8 cellular contexts compared by ENCODE assay signal in genomic region chr17:81890447-81891302, GRCh38. TPM values are rescaled to one million over a fixed set of nuclear protein-coding genes. Genes with fewer than 3 reads are reported as not detected.
DNase-seq lines count a peak whose midpoint lies in the region; ATAC-seq, FAIRE-seq and TF ChIP-seq lines count a peak whose summit lies in the region.

No MANE protein-coding gene starts in this region.

- dilution Hi-C loops in endothelial cell of umbilical vein (cut with MboI; ENCODE audit: extremely low pct_ligation_motif_present, low sequenced_read_pairs): no loop called here

- peak overlapping the region; percentile 90 to 100 (median 95) for H3K4me2 ChIP-seq in BLaER1 treated with 17β-estradiol and CSF1 and Interleukin-3, amounts not matched to agents 10 nM and 100 nM
- peak overlapping the region; percentile 84 for H3K4me2 ChIP-seq in endothelial cell of umbilical vein (ENCODE audit: insufficient read depth, low read length)

- peak overlapping the region; percentile 89 for H3K27ac Mint-ChIP-seq in osteocyte (ENCODE audit: unreplicated experiment)

- H3K4me1 Mint-ChIP-seq in osteocyte (ENCODE audit: unreplicated experiment): peaks cover 20% of the 10 kb centered on the region

- peak overlapping the region; percentile 78 for H3K4me3 Mint-ChIP-seq in osteocyte (ENCODE audit: unreplicated experiment)

- H3K9me3 ChIP-seq in BLaER1 treated with 17β-estradiol and CSF1 and Interleukin-3, amounts not matched to agents 10 nM and 100 nM (replicated peaks in 1 of 11): no peaks in the 10 kb centered on the region
- no peaks in the 10 kb centered on the region for H3K9me3 ChIP-seq in SJSA1 (replicated peaks)
- H3K9me3 ChIP-seq in endothelial cell of umbilical vein (replicated peaks; ENCODE audit: control insufficient read depth, insufficient read depth, low read length): no peaks in the 10 kb centered on the region

- peaks cover 63 to 72% (median 65%) of the 10 kb centered on the region in 11 experiments for H3K36me3 ChIP-seq in BLaER1 treated with 17β-estradiol and CSF1 and Interleukin-3, amounts not matched to agents 10 nM and 100 nM
- H3K36me3 ChIP-seq in SJSA1 (peaks cover 76% of the 10 kb centered on the region), endothelial cell of umbilical vein (ENCODE audit: control insufficient read depth in 2 of 2, extremely low read depth in 1 of 2, insufficient read depth in 2 of 2, low read length in 2 of 2) (peaks cover 29 to 37% of the 10 kb centered on the region in 2 experiments)

- H3K9ac ChIP-seq in BLaER1 treated with 17β-estradiol and CSF1 and Interleukin-3, amounts not matched to agents 10 nM and 100 nM: peak overlapping the region; percentile 91 to 99 (median 97)
- peak overlapping the region; percentile 84 for H3K9ac ChIP-seq in endothelial cell of umbilical vein (replicated peaks; ENCODE audit: extremely low read depth, insufficient read depth, low read length)

- H3K4me1 ChIP-seq in BLaER1 treated with 17β-estradiol and CSF1 and Interleukin-3, amounts not matched to agents 10 nM and 100 nM: peaks cover 42 to 69% (median 52%) of the 10 kb centered on the region in 10 experiments
- peaks cover 29% of the 10 kb centered on the region for H3K4me1 ChIP-seq in SJSA1 (replicated peaks)
- peaks cover 13% of the 10 kb centered on the region for H3K4me1 ChIP-seq in endothelial cell of umbilical vein (ENCODE audit: control insufficient read depth, extremely low read depth, insufficient read depth, low read length)

- POLR2A ChIA-PET in endothelial cell of umbilical vein (lab: Charles Lee): no interaction called here

- no peak for TF ChIP-seq CTCF in endothelial cell of umbilical vein (IDR thresholded peaks at IDR 0.05; ENCODE audit: extremely low read depth in 1 of 2, insufficient read depth in 1 of 2, low read depth in 1 of 2, low read length in 2 of 2)
- TF ChIP-seq CTCF in osteocyte (IDR thresholded peaks at IDR 0.05): no peak

- peak overlapping the region; percentile 70 to 99 (median 94) for H3K4me3 ChIP-seq in BLaER1 treated with 17β-estradiol and CSF1 and Interleukin-3, amounts not matched to agents 10 nM and 100 nM
- H3K4me3 ChIP-seq in SJSA1 (peak overlapping the region; percentile 69), endothelial cell of umbilical vein (replicated peaks in 1 of 3; ENCODE audit: insufficient read depth in 1 of 3, low read depth in 1 of 3, low read length in 3 of 3) (peak overlapping the region; percentile 76 to 96 (median 77))

- peaks cover 55% of the 10 kb centered on the region for H3K79me2 ChIP-seq in endothelial cell of umbilical vein (ENCODE audit: control insufficient read depth, insufficient read depth, low read length)

- peak overlapping the region; percentile 84 to 98 (median 95) for H3K27ac ChIP-seq in BLaER1 treated with 17β-estradiol and CSF1 and Interleukin-3, amounts not matched to agents 10 nM and 100 nM
- H3K27ac ChIP-seq in SJSA1 (peak overlapping the region; percentile 72), endothelial cell of umbilical vein (ENCODE audit: insufficient read depth, low read depth, low read length) (peak overlapping the region; percentile 73)

- no peak overlapping the region for H2AFZ ChIP-seq in endothelial cell of umbilical vein (ENCODE audit: low read depth, low read length)

- BruUV-seq in endothelial cell of umbilical vein (replicated peaks; lab: Mats Ljungman, UMichigan): no TSS peak

- no peaks in the 10 kb centered on the region for H3K27me3 Mint-ChIP-seq in osteocyte (ENCODE audit: unreplicated experiment)

- no peaks in the 10 kb centered on the region for H3K9me1 ChIP-seq in endothelial cell of umbilical vein (replicated peaks; ENCODE audit: control insufficient read depth, extremely low read depth, insufficient read depth, low read length)

- peaks cover 4 to 75% (median 51%) of the 10 kb centered on the region in 11 experiments; a peak in 21 of 22 replicates for H4K20me1 ChIP-seq in BLaER1 treated with 17β-estradiol and CSF1 and Interleukin-3, amounts not matched to agents 10 nM and 100 nM
- no peaks in the 10 kb centered on the region for H4K20me1 ChIP-seq in endothelial cell of umbilical vein (replicated peaks; ENCODE audit: control insufficient read depth, extremely low read depth, insufficient read depth, low read length)

- no peaks in the 10 kb centered on the region for H3K9me3 Mint-ChIP-seq in osteocyte (ENCODE audit: unreplicated experiment)

- ATAC-seq in GM21529 (IDR thresholded peaks at IDR 0.05; ENCODE audit: unreplicated experiment): peak; percentile 0
- ATAC-seq in HG03025 (IDR thresholded peaks at IDR 0.05; ENCODE audit: low FRiP score, unreplicated experiment): no peak

- H3K36me3 Mint-ChIP-seq in osteocyte (ENCODE audit: unreplicated experiment): peaks cover 21% of the 10 kb centered on the region

- no peak for FAIRE-seq in endothelial cell of umbilical vein (lab: Jason Lieb, UNC)

- DNase-seq in SJSA1 (ENCODE audit: low read depth in 1 of 2, low spot score in 2 of 2): peak in 1 of 2 experiments; percentile 56
- DNase-seq in endothelial cell of umbilical vein (ENCODE audit: low read depth, low spot score): peak; percentile 34
- no peak for DNase-seq in osteocyte (ENCODE audit: extremely low spot score, unreplicated experiment)
- DNase-seq in epidermal melanocyte (ENCODE audit: insufficient read length, low spot score): no peak
- no peak for DNase-seq in kidney glomerular epithelial cell (lab: John Stamatoyannopoulos, UW)

- CTCF ChIA-PET in endothelial cell of umbilical vein (lab: Charles Lee): interaction anchor here (2.5 kb wide), 1 partner anchor 21 kb away, joined by 10 read pairs; the partner anchor contains the start of gene ARHGDIA

- no peak for TF ChIP-seq POLR2A in endothelial cell of umbilical vein (IDR thresholded peaks at IDR 0.05; ENCODE audit: low read depth, low read length)

- no peaks in the 10 kb centered on the region for H3K27me3 ChIP-seq in BLaER1 treated with 17β-estradiol and CSF1 and Interleukin-3, amounts not matched to agents 10 nM and 100 nM
- H3K27me3 ChIP-seq in SJSA1 (replicated peaks) (no peaks in the 10 kb centered on the region), endothelial cell of umbilical vein (ENCODE audit: control insufficient read depth in 2 of 2, insufficient read depth in 2 of 2, low read length in 2 of 2) (no peaks in the 10 kb centered on the region)

- intact Hi-C loops in endothelial cell of umbilical vein (cut with micrococcal nuclease): loop anchor here (1.0 to 2.0 kb wide), 3 partner anchors 20 to 30 kb away; partner anchors contain the start of genes ARHGDIA, P4HB and PCYT2

RNA-seq across cellular contexts. Expression of gene ALYREF, which starts 0.7 kb away (rescaled TPM):
- 482 and 554 TPM in 2 replicates for total RNA-seq in SJSA1 (2014; rRNA removed; shearing (Covaris generic))
- total RNA-seq in endothelial cell of umbilical vein (175 and 183 TPM in 2 replicates), osteocyte (72.6 and 78.5 TPM in 2 replicates)
- 92.0 and 101 TPM in 2 replicates for polyA plus RNA-seq in endothelial cell of umbilical vein
- polyA plus RNA-seq in endothelial cell of umbilical vein (2011; cell fraction: cytosol; rRNA removed): 141 and 155 TPM in 2 replicates
- polyA plus RNA-seq in endothelial cell of umbilical vein (2011; cell fraction: nucleus; rRNA removed): 92.7 and 104 TPM in 2 replicates
- polyA plus RNA-seq in endothelial cell of umbilical vein (2012): 107 and 129 TPM in 2 replicates
- 91.3 and 110 TPM in 2 replicates for polyA minus RNA-seq in endothelial cell of umbilical vein
- 82.1 TPM for polyA minus RNA-seq in endothelial cell of umbilical vein (2011; cell fraction: cytosol; rRNA and poly(A)+ RNA removed)
- polyA minus RNA-seq in endothelial cell of umbilical vein (2011; cell fraction: nucleus; rRNA and poly(A)+ RNA removed): 20.8 and 37.7 TPM in 2 replicates

RNA-seq across cellular contexts. Expression of gene ANAPC11, which starts 0.8 kb away (rescaled TPM):
- total RNA-seq in SJSA1 (2014; rRNA removed; shearing (Covaris generic)): 416 and 712 TPM in 2 replicates
- total RNA-seq in endothelial cell of umbilical vein (126 and 128 TPM in 2 replicates), osteocyte (119 and 138 TPM in 2 replicates)
- 801 and 844 TPM in 2 replicates for polyA plus RNA-seq in endothelial cell of umbilical vein
- 408 and 478 TPM in 2 replicates for polyA plus RNA-seq in endothelial cell of umbilical vein (2011; cell fraction: cytosol; rRNA removed)
- polyA plus RNA-seq in endothelial cell of umbilical vein (2011; cell fraction: nucleus; rRNA removed): 130 and 153 TPM in 2 replicates
- 181 and 236 TPM in 2 replicates for polyA plus RNA-seq in endothelial cell of umbilical vein (2012)
- polyA minus RNA-seq in endothelial cell of umbilical vein: 90.8 and 105 TPM in 2 replicates
- 57.0 TPM for polyA minus RNA-seq in endothelial cell of umbilical vein (2011; cell fraction: cytosol; rRNA and poly(A)+ RNA removed)
- 14.8 and 21.0 TPM in 2 replicates for polyA minus RNA-seq in endothelial cell of umbilical vein (2011; cell fraction: nucleus; rRNA and poly(A)+ RNA removed)

RNA-seq across cellular contexts. Expression of gene NPB, which starts 11.4 kb away (rescaled TPM):
- total RNA-seq in SJSA1 (2014; rRNA removed; shearing (Covaris generic)): 0.56 and 0.84 TPM in 2 replicates
- total RNA-seq in endothelial cell of umbilical vein: 0.42 TPM in 1 of 2 replicates, not detected in the other
- 0.33 and 0.81 TPM in 2 replicates for polyA plus RNA-seq in endothelial cell of umbilical vein
- polyA plus RNA-seq in endothelial cell of umbilical vein (2011; cell fraction: cytosol; rRNA removed): 0.09 and 0.23 TPM in 2 replicates
- polyA plus RNA-seq in endothelial cell of umbilical vein (2011; cell fraction: nucleus; rRNA removed): not detected in 2 replicates
- polyA plus RNA-seq in endothelial cell of umbilical vein (2012): 0.41 TPM in 1 of 2 replicates, not detected in the other
- not detected in 2 replicates for polyA minus RNA-seq in endothelial cell of umbilical vein
- not detected for polyA minus RNA-seq in endothelial cell of umbilical vein (2011; cell fraction: cytosol; rRNA and poly(A)+ RNA removed)
- polyA minus RNA-seq in endothelial cell of umbilical vein (2011; cell fraction: nucleus; rRNA and poly(A)+ RNA removed): not detected in 2 replicates
- total RNA-seq in osteocyte: 0.56 and 0.68 TPM in 2 replicates

RNA-seq across cellular contexts. Expression of gene ARHGDIA, which starts 19.5 kb away (rescaled TPM):
- total RNA-seq in SJSA1 (2014; rRNA removed; shearing (Covaris generic)): 276 and 304 TPM in 2 replicates
- total RNA-seq in endothelial cell of umbilical vein: 617 and 645 TPM in 2 replicates
- polyA plus RNA-seq in endothelial cell of umbilical vein: 358 and 487 TPM in 2 replicates
- polyA plus RNA-seq in endothelial cell of umbilical vein (2011; cell fraction: cytosol; rRNA removed): 204 and 238 TPM in 2 replicates
- 287 and 328 TPM in 2 replicates for polyA plus RNA-seq in endothelial cell of umbilical vein (2011; cell fraction: nucleus; rRNA removed)
- 413 and 718 TPM in 2 replicates for polyA plus RNA-seq in endothelial cell of umbilical vein (2012)
- polyA minus RNA-seq in endothelial cell of umbilical vein: 53.7 and 74.5 TPM in 2 replicates
- polyA minus RNA-seq in endothelial cell of umbilical vein (2011; cell fraction: cytosol; rRNA and poly(A)+ RNA removed): 92.8 TPM
- 59.1 and 110 TPM in 2 replicates for polyA minus RNA-seq in endothelial cell of umbilical vein (2011; cell fraction: nucleus; rRNA and poly(A)+ RNA removed)
- 430 and 433 TPM in 2 replicates for total RNA-seq in osteocyte

RNA-seq across cellular contexts. Expression of gene PCYT2, which starts 20.5 kb away (rescaled TPM):
- 68.8 and 74.2 TPM in 2 replicates for total RNA-seq in SJSA1 (2014; rRNA removed; shearing (Covaris generic))
- total RNA-seq in endothelial cell of umbilical vein: 52.3 and 57.1 TPM in 2 replicates
- 52.0 and 54.6 TPM in 2 replicates for polyA plus RNA-seq in endothelial cell of umbilical vein
- polyA plus RNA-seq in endothelial cell of umbilical vein (2011; cell fraction: cytosol; rRNA removed): 46.0 and 49.9 TPM in 2 replicates
- polyA plus RNA-seq in endothelial cell of umbilical vein (2011; cell fraction: nucleus; rRNA removed): 75.1 and 77.2 TPM in 2 replicates
- polyA plus RNA-seq in endothelial cell of umbilical vein (2012): 25.4 and 27.0 TPM in 2 replicates
- 34.8 and 35.2 TPM in 2 replicates for polyA minus RNA-seq in endothelial cell of umbilical vein
- 16.9 TPM for polyA minus RNA-seq in endothelial cell of umbilical vein (2011; cell fraction: cytosol; rRNA and poly(A)+ RNA removed)
- 11.0 and 18.7 TPM in 2 replicates for polyA minus RNA-seq in endothelial cell of umbilical vein (2011; cell fraction: nucleus; rRNA and poly(A)+ RNA removed)
- total RNA-seq in osteocyte: 33.2 and 38.0 TPM in 2 replicates
